In the genomic region with DNA sequence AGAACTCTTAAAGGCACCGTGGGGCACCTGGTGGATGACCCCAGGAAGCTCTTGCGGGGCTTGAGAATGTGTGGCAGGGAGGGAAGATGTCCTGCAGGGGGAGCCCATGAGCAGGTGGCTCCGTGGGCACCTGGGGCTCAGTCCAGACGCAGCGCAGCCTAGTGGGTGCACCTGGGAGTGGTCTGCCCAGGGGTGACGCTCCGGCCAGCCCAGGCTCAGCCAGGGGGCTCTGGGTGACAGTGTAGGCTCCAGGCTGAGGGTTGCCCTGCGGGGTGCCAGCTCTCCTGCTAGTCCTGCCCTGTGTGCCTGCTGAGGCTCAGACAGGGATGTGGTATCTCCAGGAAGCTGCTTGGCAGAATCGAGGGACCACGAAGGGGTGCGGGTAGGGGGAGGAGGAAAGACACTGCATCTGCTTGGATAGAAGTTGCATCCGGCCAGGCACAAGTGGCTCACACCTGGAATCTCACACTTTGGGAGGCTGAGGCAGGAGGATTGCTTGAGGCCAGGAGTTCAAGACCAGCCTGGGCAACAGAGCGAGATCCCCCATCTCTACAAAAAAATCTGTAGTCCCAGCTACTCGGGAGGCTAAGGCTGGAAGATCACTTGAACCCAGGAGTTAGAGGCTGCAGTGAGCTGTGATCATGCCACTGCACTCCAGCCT, we compare ENCODE assay signal across 8 cellular contexts. TPM values are rescaled to one million over a fixed set of nuclear protein-coding genes. Genes with fewer than 3 reads are reported as not detected.
DNase-seq lines count a peak whose midpoint lies in the region; ATAC-seq, FAIRE-seq and TF ChIP-seq lines count a peak whose summit lies in the region.

No MANE protein-coding gene starts in this region.

- DNase-seq in DMS153 treated with DMSO at 0.1 percent for 48 hours (lab: John Stamatoyannopoulos, UW; ENCODE audit: unreplicated experiment) (peak; percentile 27), NCI-H2196 (lab: John Stamatoyannopoulos, UW; ENCODE audit: unreplicated experiment) (peak; percentile 79), activated B cell treated with CpG ODN at 0.5 μM for 24 hours (peak; percentile 76), bronchial epithelial cell (ENCODE audit: low read depth) (peak; percentile 63), left lobe of liver (ENCODE audit: low spot score) (peak; percentile 63)
- DNase-seq in stimulated activated CD8-positive, alpha-beta memory T cell treated with anti-CD3 and anti-CD28 coated beads, Interleukin-12 subunit alpha, Interleukin-12 subunit beta, amount 100 ng/mL, for 4 hours (ENCODE audit: low read depth) = peak; percentile 54

- no peaks in the 10 kb centered on the region for H3K4me1 ChIP-seq in HEK293 (ENCODE audit: control insufficient read depth, insufficient read depth, low read length)

- H3K36me3 ChIP-seq in HEK293 (ENCODE audit: control insufficient read depth in 2 of 2, insufficient read depth in 1 of 2, low read length in 2 of 2) (peaks cover 0 to 7% of the 10 kb centered on the region in 2 experiments; a peak in 1 of 3 replicates), bronchial epithelial cell (ENCODE audit: control insufficient read depth, insufficient read depth, low read length) (peaks cover 2% of the 10 kb centered on the region)

- no peak overlapping the region for H3K4me3 Mint-ChIP-seq in activated B cell treated with CpG ODN at 0.5 μM for 24 hours

- H3K9me3 ChIP-seq in HEK293 (ENCODE audit: control insufficient read depth, insufficient read depth, low read depth, low read length) = no peaks in the 10 kb centered on the region

- H3K4me3 ChIP-seq in HEK293 (ENCODE audit: low read depth, low read length) (no peak overlapping the region), bronchial epithelial cell (ENCODE audit: low read depth, low read length) (no peak overlapping the region)

- peaks cover 9% of the 10 kb centered on the region for H3K36me3 Mint-ChIP-seq in activated B cell treated with CpG ODN at 0.5 μM for 24 hours (ENCODE audit: low read depth)

- H3K27me3 ChIP-seq in bronchial epithelial cell (ENCODE audit: control insufficient read depth, insufficient read depth, low read length) = no peaks in the 10 kb centered on the region

- CTCF ChIA-PET in HEK293 (lab: Yijun Ruan, JAX) (interaction anchor here (0.6 to 3.8 kb wide), 64 partner anchors 8 to 1123 kb away, joined by 3 to 31 read pairs (median 4); a partner anchor contains a TSS), activated B cell treated with CpG ODN at 0.5 μM for 24 hours (lab: Charles Lee) (interaction anchor here (0.6 to 3.0 kb wide), 28 partner anchors 9 to 362 kb away, joined by 3 to 37 read pairs (median 4); a partner anchor contains a TSS)

- peak; percentile 100 for ATAC-seq in activated B cell treated with CpG ODN at 0.5 μM for 24 hours (ENCODE audit: low read depth)
- ATAC-seq in left lobe of liver = peak; percentile 95
- no peak for ATAC-seq in GM19328 (IDR thresholded peaks at IDR 0.05; ENCODE audit: unreplicated experiment)

- intact Hi-C loops in activated B cell treated with CpG ODN at 0.5 μM for 24 hours (cut with micrococcal nuclease) = loop anchor here (1.0 kb wide), 8 partner anchors 15 to 359 kb away; a partner anchor contains a TSS

- POLR2A ChIA-PET in HEK293 (lab: Yijun Ruan, JAX) = no interaction called here
- POLR2A ChIA-PET in activated B cell treated with CpG ODN at 0.5 μM for 24 hours (lab: Charles Lee) = interaction anchor here (0.5 to 3.2 kb wide), 12 partner anchors 15 to 327 kb away, joined by 3 to 18 read pairs (median 6); a partner anchor contains a TSS

- H3K27ac Mint-ChIP-seq in activated B cell treated with CpG ODN at 0.5 μM for 24 hours = no peak overlapping the region

- no peak overlapping the region for H3K27ac ChIP-seq in HEK293 (ENCODE audit: extremely low read depth, low read depth, low read length)

- peaks cover 27% of the 10 kb centered on the region for H3K4me1 Mint-ChIP-seq in activated B cell treated with CpG ODN at 0.5 μM for 24 hours

- FAIRE-seq in bronchial epithelial cell (lab: Jason Lieb, UNC) = no peak

- H3K9me3 Mint-ChIP-seq in activated B cell treated with CpG ODN at 0.5 μM for 24 hours = no peaks in the 10 kb centered on the region

- TF ChIP-seq CTCF in HEK293 (tag by site-specific recombination; IDR thresholded peaks at IDR 0.05) (peak; percentile 98), activated B cell treated with CpG ODN at 0.5 μM for 24 hours (IDR thresholded peaks at IDR 0.05) (no peak), bronchial epithelial cell (IDR thresholded peaks at IDR 0.05; ENCODE audit: insufficient read depth, low read length, severe bottlenecking) (peak; percentile 97)

- H3K27me3 Mint-ChIP-seq in activated B cell treated with CpG ODN at 0.5 μM for 24 hours = no peaks in the 10 kb centered on the region

TF ChIP-seq in HEK293, 187 proteins besides CTCF, POLR2A, EP300 and RAD21 (continues in another document):
- TF ChIP-seq GLIS2 (tag by site-specific recombination; IDR thresholded peaks at IDR 0.05) (0 out of 2 replicates have a peak, but pooled peaks have one; percentile 15), ZNF404 (tag by site-specific recombination; IDR thresholded peaks at IDR 0.05) (no peak), ZSCAN16 (tag by site-specific recombination; IDR thresholded peaks at IDR 0.05) (no peak), ZBTB8A (tag by site-specific recombination; IDR thresholded peaks at IDR 0.05) (peak; percentile 58), ZNF341 (tag by site-specific recombination; IDR thresholded peaks at IDR 0.05; ENCODE audit: low read depth) (no peak), ZSCAN30 (tag by site-specific recombination; IDR thresholded peaks at IDR 0.05) (peak; percentile 58; the same call in 1 of the 2 replicates), ZNF426 (tag by site-specific recombination; IDR thresholded peaks at IDR 0.05) (no peak), ZNF274 (IDR thresholded peaks at IDR 0.05; ENCODE audit: low read length) (no peak), ZNF274 (tag by site-specific recombination; IDR thresholded peaks at IDR 0.05; ENCODE audit: borderline replicate concordance) (no peak), KLF7 (tag by site-specific recombination; IDR thresholded peaks at IDR 0.05; ENCODE audit: borderline replicate concordance) (no peak), ZNF2 (tag by site-specific recombination; IDR thresholded peaks at IDR 0.05) (peak; percentile 50; the same call in 1 of the 2 replicates)
- TF ChIP-seq, protein P1, sequence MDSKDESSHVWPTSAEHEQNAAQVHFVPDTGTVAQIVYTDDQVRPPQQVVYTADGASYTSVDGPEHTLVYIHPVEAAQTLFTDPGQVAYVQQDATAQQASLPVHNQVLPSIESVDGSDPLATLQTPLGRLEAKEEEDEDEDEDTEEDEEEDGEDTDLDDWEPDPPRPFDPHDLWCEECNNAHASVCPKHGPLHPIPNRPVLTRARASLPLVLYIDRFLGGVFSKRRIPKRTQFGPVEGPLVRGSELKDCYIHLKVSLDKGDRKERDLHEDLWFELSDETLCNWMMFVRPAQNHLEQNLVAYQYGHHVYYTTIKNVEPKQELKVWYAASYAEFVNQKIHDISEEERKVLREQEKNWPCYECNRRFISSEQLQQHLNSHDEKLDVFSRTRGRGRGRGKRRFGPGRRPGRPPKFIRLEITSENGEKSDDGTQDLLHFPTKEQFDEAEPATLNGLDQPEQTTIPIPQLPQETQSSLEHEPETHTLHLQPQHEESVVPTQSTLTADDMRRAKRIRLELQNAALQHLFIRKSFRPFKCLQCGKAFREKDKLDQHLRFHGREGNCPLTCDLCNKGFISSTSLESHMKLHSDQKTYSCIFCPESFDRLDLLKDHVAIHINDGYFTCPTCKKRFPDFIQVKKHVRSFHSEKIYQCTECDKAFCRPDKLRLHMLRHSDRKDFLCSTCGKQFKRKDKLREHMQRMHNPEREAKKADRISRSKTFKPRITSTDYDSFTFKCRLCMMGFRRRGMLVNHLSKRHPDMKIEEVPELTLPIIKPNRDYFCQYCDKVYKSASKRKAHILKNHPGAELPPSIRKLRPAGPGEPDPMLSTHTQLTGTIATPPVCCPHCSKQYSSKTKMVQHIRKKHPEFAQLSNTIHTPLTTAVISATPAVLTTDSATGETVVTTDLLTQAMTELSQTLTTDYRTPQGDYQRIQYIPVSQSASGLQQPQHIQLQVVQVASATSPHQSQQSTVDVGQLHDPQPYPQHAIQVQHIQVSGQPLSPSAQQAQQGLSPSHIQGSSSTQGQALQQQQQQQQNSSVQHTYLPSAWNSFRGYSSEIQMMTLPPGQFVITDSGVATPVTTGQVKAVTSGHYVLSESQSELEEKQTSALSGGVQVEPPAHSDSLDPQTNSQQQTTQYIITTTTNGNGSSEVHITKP (tag by site-specific recombination; IDR thresholded peaks at IDR 0.05) = peak; percentile 46; the same call in 1 of the 2 replicates
- TF ChIP-seq, protein P2, sequence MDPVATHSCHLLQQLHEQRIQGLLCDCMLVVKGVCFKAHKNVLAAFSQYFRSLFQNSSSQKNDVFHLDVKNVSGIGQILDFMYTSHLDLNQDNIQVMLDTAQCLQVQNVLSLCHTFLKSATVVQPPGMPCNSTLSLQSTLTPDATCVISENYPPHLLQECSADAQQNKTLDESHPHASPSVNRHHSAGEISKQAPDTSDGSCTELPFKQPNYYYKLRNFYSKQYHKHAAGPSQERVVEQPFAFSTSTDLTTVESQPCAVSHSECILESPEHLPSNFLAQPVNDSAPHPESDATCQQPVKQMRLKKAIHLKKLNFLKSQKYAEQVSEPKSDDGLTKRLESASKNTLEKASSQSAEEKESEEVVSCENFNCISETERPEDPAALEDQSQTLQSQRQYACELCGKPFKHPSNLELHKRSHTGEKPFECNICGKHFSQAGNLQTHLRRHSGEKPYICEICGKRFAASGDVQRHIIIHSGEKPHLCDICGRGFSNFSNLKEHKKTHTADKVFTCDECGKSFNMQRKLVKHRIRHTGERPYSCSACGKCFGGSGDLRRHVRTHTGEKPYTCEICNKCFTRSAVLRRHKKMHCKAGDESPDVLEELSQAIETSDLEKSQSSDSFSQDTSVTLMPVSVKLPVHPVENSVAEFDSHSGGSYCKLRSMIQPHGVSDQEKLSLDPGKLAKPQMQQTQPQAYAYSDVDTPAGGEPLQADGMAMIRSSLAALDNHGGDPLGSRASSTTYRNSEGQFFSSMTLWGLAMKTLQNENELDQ (tag by site-specific recombination; IDR thresholded peaks at IDR 0.05; ENCODE audit: low read depth) = no peak

RNA-seq across cellular contexts. Expression of a gene that starts 15.0 kb away (rescaled TPM):
- total RNA-seq in activated B cell treated with CpG ODN at 0.5 μM for 24 hours (107 and 111 TPM in 2 replicates), bronchial epithelial cell (41.1 and 67.2 TPM in 2 replicates), left lobe of liver (38.9 TPM)

RNA-seq across cellular contexts. Expression of a gene that starts 26.1 kb away (rescaled TPM):
- total RNA-seq in activated B cell treated with CpG ODN at 0.5 μM for 24 hours (4.3 and 4.6 TPM in 2 replicates), bronchial epithelial cell (5.9 and 7.9 TPM in 2 replicates), left lobe of liver (7.0 TPM)

RNA-seq across cellular contexts. Expression of a gene that starts 35.7 kb away (rescaled TPM):
- total RNA-seq in activated B cell treated with CpG ODN at 0.5 μM for 24 hours = not detected in 2 replicates
- not detected in 2 replicates for total RNA-seq in bronchial epithelial cell
- total RNA-seq in left lobe of liver = not detected

RNA-seq across cellular contexts. Expression of a gene that starts 48.0 kb away (rescaled TPM):
- total RNA-seq in activated B cell treated with CpG ODN at 0.5 μM for 24 hours (not detected in 2 replicates), bronchial epithelial cell (0.13 TPM in 1 of 2 replicates, not detected in the other), left lobe of liver (0.15 TPM)

RNA-seq across cellular contexts. Expression of a gene that starts 59.0 kb away (rescaled TPM):
- total RNA-seq in activated B cell treated with CpG ODN at 0.5 μM for 24 hours (69.2 and 80.3 TPM in 2 replicates), bronchial epithelial cell (74.2 and 75.1 TPM in 2 replicates), left lobe of liver (31.5 TPM)

Comparison
In these comparisons a context has a peak if more than half of its experiments do, and no peak if none do; other contexts are left out.
1. DNase-seq: peak in every context shown above with its lines; median percentile 79 in NCI-H2196; 76 in activated B cell treated with CpG ODN at 0.5 μM for 24 hours; 63 in bronchial epithelial cell; 63 in left lobe of liver; 54 in stimulated activated CD8-positive, alpha-beta memory T cell treated with anti-CD3 and anti-CD28 coated beads, Interleukin-12 subunit alpha, Interleukin-12 subunit beta, amount 100 ng/mL, for 4 hours; 27 in DMS153 treated with DMSO at 0.1 percent for 48 hours.